In genomic region chrX:51420610-51421009, GRCh38 we compare ENCODE assay signal across 8 cellular contexts.
DNase-seq lines count a peak whose midpoint lies in the region; FAIRE-seq and TF ChIP-seq lines count a peak whose summit lies in the region.

No MANE protein-coding gene starts in this region.

- no peak overlapping the region for H3K9ac ChIP-seq in endothelial cell of umbilical vein (replicated peaks; ENCODE audit: extremely low read depth, insufficient read depth, low read length)

- no peak overlapping the region for H3K4me3 ChIP-seq in H7 (ENCODE audit: insufficient read depth, low read depth, low read length)
- H3K4me3 ChIP-seq in endothelial cell of umbilical vein (replicated peaks in 1 of 3; ENCODE audit: insufficient read depth in 1 of 3, low read depth in 1 of 3, low read length in 3 of 3): no peak overlapping the region
- no peak overlapping the region for H3K4me3 ChIP-seq in ovary

- POLR2A ChIA-PET in endothelial cell of umbilical vein (lab: Charles Lee): no interaction called here

- WGBS in ovary, 3 donors: 2 to 5% (median 4%) methylated on average over 5 of the region's 5 CpGs

- no peak overlapping the region for H3K27ac ChIP-seq in endothelial cell of umbilical vein (ENCODE audit: insufficient read depth, low read depth, low read length)
- H3K27ac ChIP-seq in ovary: no peak overlapping the region

- no peaks in the 10 kb centered on the region for H3K4me1 ChIP-seq in endothelial cell of umbilical vein (ENCODE audit: control insufficient read depth, extremely low read depth, insufficient read depth, low read length)
- H3K4me1 ChIP-seq in ovary (ENCODE audit: insufficient read depth): no peaks in the 10 kb centered on the region

- H2AFZ ChIP-seq in endothelial cell of umbilical vein (ENCODE audit: low read depth, low read length): no peak overlapping the region

- H3K27me3 ChIP-seq in H7 (ENCODE audit: control insufficient read depth, insufficient read depth, low read length) (no peaks in the 10 kb centered on the region), endothelial cell of umbilical vein (ENCODE audit: control insufficient read depth in 2 of 2, insufficient read depth in 2 of 2, low read length in 2 of 2) (no peaks in the 10 kb centered on the region), ovary (no peaks in the 10 kb centered on the region)

- H3K36me3 ChIP-seq in H7 (replicated peaks; ENCODE audit: control insufficient read depth, insufficient read depth, low read length) (no peaks in the 10 kb centered on the region), endothelial cell of umbilical vein (ENCODE audit: control insufficient read depth in 2 of 2, extremely low read depth in 1 of 2, insufficient read depth in 2 of 2, low read length in 2 of 2) (no peaks in the 10 kb centered on the region), ovary (no peaks in the 10 kb centered on the region)

- no peaks in the 10 kb centered on the region for H4K20me1 ChIP-seq in endothelial cell of umbilical vein (replicated peaks; ENCODE audit: control insufficient read depth, extremely low read depth, insufficient read depth, low read length)

- H3K9me1 ChIP-seq in endothelial cell of umbilical vein (replicated peaks; ENCODE audit: control insufficient read depth, extremely low read depth, insufficient read depth, low read length): no peaks in the 10 kb centered on the region

- TF ChIP-seq EP300 in ovary (IDR thresholded peaks at IDR 0.05): no peak

- no peak overlapping the region for H3K4me2 ChIP-seq in endothelial cell of umbilical vein (ENCODE audit: insufficient read depth, low read length)

- DNase-seq in NCI-H510A treated with DMSO at 0.1 percent for 48 hours (lab: John Stamatoyannopoulos, UW) (peak; percentile 0), NCI-H510A (lab: John Stamatoyannopoulos, UW) (no peak), H7 (peak; percentile 23), SK-N-DZ (ENCODE audit: low spot score) (peak; percentile 21), endothelial cell of umbilical vein (ENCODE audit: low read depth, low spot score) (peak; percentile 13), ovary (peak in 1 of 5 donors; percentile 37)
- no peak for DNase-seq in activated CD8-positive, alpha-beta memory T cell treated with anti-CD3 and anti-CD28 coated beads, Interleukin-2, amount 50 U/mL, for 4 hours
- no peak for DNase-seq in activated effector memory CD4-positive, alpha-beta T cell treated with Interleukin-2 at 50 U/mL for 16 hours

- peak; percentile 25 to 51 for TF ChIP-seq CTCF in endothelial cell of umbilical vein (IDR thresholded peaks at IDR 0.05; ENCODE audit: extremely low read depth in 1 of 2, insufficient read depth in 1 of 2, low read depth in 1 of 2, low read length in 2 of 2)
- TF ChIP-seq CTCF in ovary (IDR thresholded peaks at IDR 0.05): peak; percentile 17 to 52 (median 51)

- BruUV-seq in endothelial cell of umbilical vein (replicated peaks; lab: Mats Ljungman, UMichigan): no TSS peak

- H3K79me2 ChIP-seq in endothelial cell of umbilical vein (ENCODE audit: control insufficient read depth, insufficient read depth, low read length): no peaks in the 10 kb centered on the region

- no peak for FAIRE-seq in endothelial cell of umbilical vein (lab: Jason Lieb, UNC)

- no peaks in the 10 kb centered on the region for H3K9me3 ChIP-seq in endothelial cell of umbilical vein (replicated peaks; ENCODE audit: control insufficient read depth, insufficient read depth, low read length)
- no peaks in the 10 kb centered on the region for H3K9me3 ChIP-seq in ovary

- CTCF ChIA-PET in endothelial cell of umbilical vein (lab: Charles Lee): interaction anchor here (0.6 to 3.0 kb wide), 16 partner anchors 9 to 277 kb away, joined by 3 to 36 read pairs (median 4); no protein-coding TSS in a partner anchor

- intact Hi-C loops in endothelial cell of umbilical vein (cut with micrococcal nuclease) (loop anchor here (1.0 to 2.0 kb wide), 2 partner anchors 84 to 276 kb away; no protein-coding TSS in a partner anchor), ovary (cut with DNase I) (no loop called here)

- dilution Hi-C loops in endothelial cell of umbilical vein (cut with MboI; ENCODE audit: extremely low pct_ligation_motif_present, low sequenced_read_pairs): no loop called here

- no peak for TF ChIP-seq POLR2A in endothelial cell of umbilical vein (IDR thresholded peaks at IDR 0.05; ENCODE audit: low read depth, low read length)
- no peak for TF ChIP-seq POLR2A in ovary (IDR thresholded peaks at IDR 0.05)

TF ChIP-seq in endothelial cell of umbilical vein, 7 proteins besides CTCF, POLR2A, EP300 and RAD21:
- TF ChIP-seq MYC (IDR thresholded peaks at IDR 0.05; ENCODE audit: low read depth, low read length): no peak
- TF ChIP-seq EZH2 (IDR thresholded peaks at IDR 0.05; ENCODE audit: borderline replicate concordance, low read depth, low read length, severe bottlenecking): no peak
- no peak for TF ChIP-seq MAX (IDR thresholded peaks at IDR 0.05; ENCODE audit: insufficient read depth, insufficient read length)
- TF ChIP-seq GATA2 (IDR thresholded peaks at IDR 0.05; ENCODE audit: insufficient read depth, insufficient read length, low read depth, low read length): no peak
- no peak for TF ChIP-seq JUN (IDR thresholded peaks at IDR 0.05; ENCODE audit: borderline replicate concordance, insufficient read depth, insufficient read length, low read depth)
- TF ChIP-seq FOS (IDR thresholded peaks at IDR 0.05; ENCODE audit: borderline replicate concordance, insufficient read depth, low read length): no peak
- no peak for TF ChIP-seq POLR2AphosphoS5 (IDR thresholded peaks at IDR 0.05; ENCODE audit: insufficient read depth, low read depth, low read length)

Comparison
In these comparisons a context has a peak if more than half of its experiments do, and no peak if none do; other contexts are left out.
1. DNase-seq: peak in NCI-H510A treated with DMSO at 0.1 percent for 48 hours (single experiment), H7 (single experiment), SK-N-DZ (single experiment) and endothelial cell of umbilical vein (single experiment); none in NCI-H510A (single experiment), activated CD8-positive, alpha-beta memory T cell treated with anti-CD3 and anti-CD28 coated beads, Interleukin-2, amount 50 U/mL, for 4 hours (single experiment) and activated effector memory CD4-positive, alpha-beta T cell treated with Interleukin-2 at 50 U/mL for 16 hours (single experiment).